In genomic region chr1:198543670-198544260, GRCh38 we compare ENCODE assay signal across 1 cellular context.
TF ChIP-seq lines count a peak whose summit lies in the region.

No MANE protein-coding gene starts in this region.

TF ChIP-seq in GM12878, 131 proteins besides CTCF, POLR2A, EP300 and RAD21 (continued from another document and continues in another):
- TF ChIP-seq E4F1 (IDR thresholded peaks at IDR 0.05; ENCODE audit: borderline replicate concordance, partially characterized antibody) (no peak), ZNF24 (IDR thresholded peaks at IDR 0.05) (peak; percentile 82), NFYA (IDR thresholded peaks at IDR 0.05; ENCODE audit: borderline replicate concordance, low read depth, low read length) (no peak), POLR2AphosphoS2 (IDR thresholded peaks at IDR 0.05; ENCODE audit: low read depth, low read length) (no peak), HCFC1 (IDR thresholded peaks at IDR 0.05; ENCODE audit: low read length) (no peak), DPF2 (IDR thresholded peaks at IDR 0.05) (peak; percentile 34; the same call in 1 of the 2 replicates), YY1 (IDR thresholded peaks at IDR 0.05; ENCODE audit: low read depth, low read length) (no peak), SMARCA5 (IDR thresholded peaks at IDR 0.05) (no peak), SMAD1 (IDR thresholded peaks at IDR 0.05; ENCODE audit: low read depth, partially characterized antibody) (peak; percentile 31), PAX8 (IDR thresholded peaks at IDR 0.05) (0 out of 2 replicates have a peak, but pooled peaks have one; percentile 70), IRF5 (IDR thresholded peaks at IDR 0.05; ENCODE audit: borderline replicate concordance) (no peak), IKZF2 (IDR thresholded peaks at IDR 0.05) (peak; percentile 48 to 57; a peak in 2 of 4 replicates), ATF2 (IDR thresholded peaks at IDR 0.05; ENCODE audit: low read length) (peak; percentile 67), LARP7 (IDR thresholded peaks at IDR 0.05) (no peak), BCL11A (IDR thresholded peaks at IDR 0.05; ENCODE audit: low read depth, low read length) (no peak), ZNF274 (IDR thresholded peaks at IDR 0.05; ENCODE audit: insufficient read depth, insufficient read length) (no peak), MYB (IDR thresholded peaks at IDR 0.05; ENCODE audit: borderline replicate concordance, low read depth, low read length) (no peak), CBX5 (IDR thresholded peaks at IDR 0.05; ENCODE audit: low read depth) (no peak), TBL1XR1 (IDR thresholded peaks at IDR 0.05; ENCODE audit: low read depth, low read length) (no peak), ATF7 (IDR thresholded peaks at IDR 0.05; ENCODE audit: low read depth) (peak; percentile 72), ETV6 (conservative IDR thresholded peaks at IDR 0.05 in 1 of 2, IDR thresholded peaks at IDR 0.05 in 1 of 2; ENCODE audit: borderline replicate concordance in 1 of 2, low read depth in 1 of 2) (peak in 1 of 2 experiments; percentile 46; a peak in 1 of 4 replicates), ASH2L (IDR thresholded peaks at IDR 0.05; ENCODE audit: borderline replicate concordance, low read depth) (no peak), SPI1 (IDR thresholded peaks at IDR 0.05; ENCODE audit: borderline replicate concordance, insufficient read depth, low read depth, low read length) (peak; percentile 90), KLF5 (IDR thresholded peaks at IDR 0.05; ENCODE audit: partially characterized antibody) (no peak), ZZZ3 (IDR thresholded peaks at IDR 0.05; ENCODE audit: control insufficient read depth, insufficient read length, low read depth) (no peak), ZNF217 (IDR thresholded peaks at IDR 0.05) (peak; percentile 67; the same call in 1 of the 2 replicates), CEBPZ (IDR thresholded peaks at IDR 0.05; ENCODE audit: low read depth, low read length) (no peak), CUX1 (IDR thresholded peaks at IDR 0.05; ENCODE audit: insufficient replicate concordance, low read depth, low read length) (no peak), IKZF1 (conservative IDR thresholded peaks at IDR 0.05) (peak; percentile 32), TCF7 (IDR thresholded peaks at IDR 0.05; ENCODE audit: borderline replicate concordance) (no peak), ZBTB11 (CRISPR knock-in tag; IDR thresholded peaks at IDR 0.05) (no peak), RELB (IDR thresholded peaks at IDR 0.05; ENCODE audit: low read depth) (0 out of 2 replicates have a peak, but pooled peaks have one; percentile 24), ZNF622 (IDR thresholded peaks at IDR 0.05) (no peak), BHLHE40 (IDR thresholded peaks at IDR 0.05; ENCODE audit: borderline replicate concordance in 1 of 2, low read depth in 2 of 2, low read length in 1 of 2) (peak in 1 of 2 experiments; percentile 6; a peak in 1 of 4 replicates), POU2F2 (IDR thresholded peaks at IDR 0.05; ENCODE audit: borderline replicate concordance, low read depth, low read length) (no peak), BRCA1 (IDR thresholded peaks at IDR 0.05; ENCODE audit: low read depth, low read length) (no peak), MTA2 (IDR thresholded peaks at IDR 0.05; ENCODE audit: low read depth) (peak; percentile 77), BCLAF1 (IDR thresholded peaks at IDR 0.05) (no peak)
